ENCODE assay signal across 19 cellular contexts in genomic region chr1:224267922-224268321, GRCh38.
DNase-seq lines count a peak whose midpoint lies in the region; ATAC-seq and TF ChIP-seq lines count a peak whose summit lies in the region.
"Had no signal": no experiment of that assay in that cellular context is flagged by ENCODE, and none has a peak within 500 bp of the region (broad histone marks: within the 10 kb centered on the region; RNA-seq: fewer than 3 reads in every experiment).

No MANE protein-coding gene starts in this region.

- H3K9me3 Mint-ChIP-seq in activated CD8-positive, alpha-beta T cell treated with anti-CD3 and anti-CD28 coated beads, Interleukin-2, amount 10 ng/mL, durations not matched to agents 7 days and 5 days (ENCODE audit: insufficient read depth): no peaks in the 10 kb centered on the region
- H3K9me3 Mint-ChIP-seq in activated CD8-positive, alpha-beta T cell treated with anti-CD3 and anti-CD28 coated beads for 36 hours: no peaks in the 10 kb centered on the region
- H3K9me3 Mint-ChIP-seq: HFFc6 had no signal

- CTCF ChIA-PET in activated CD8-positive, alpha-beta T cell treated with anti-CD3 and anti-CD28 coated beads, Interleukin-2, amount 10 ng/mL, durations not matched to agents 7 days and 5 days (lab: Charles Lee): interaction anchor here (1.2 kb wide), 2 partner anchors 23 to 109 kb away, joined by 3 read pairs; no protein-coding TSS in a partner anchor
- CTCF ChIA-PET in activated CD8-positive, alpha-beta T cell treated with anti-CD3 and anti-CD28 coated beads for 36 hours (lab: Charles Lee): interaction anchor here (2.5 kb wide), 1 partner anchor 152 kb away, joined by 7 read pairs; no protein-coding TSS in a partner anchor
- CTCF ChIA-PET in PC-9 (lab: Charles Lee): interaction anchor here (0.6 kb wide), 1 partner anchor 71 kb away, joined by 5 read pairs; no protein-coding TSS in a partner anchor

- no peaks in the 10 kb centered on the region for H3K9me2 ChIP-seq in PC-9 (ENCODE audit: insufficient read depth)

- H3K27me3 ChIP-seq in PC-9 (ENCODE audit: insufficient read depth, low read depth): no peaks in the 10 kb centered on the region
- no peaks in the 10 kb centered on the region for H3K27me3 ChIP-seq in sigmoid colon
- H3K27me3 ChIP-seq: BE2C, Peyer's patch had no signal

- no peak overlapping the region for H3K27ac Mint-ChIP-seq in activated CD8-positive, alpha-beta T cell treated with anti-CD3 and anti-CD28 coated beads, Interleukin-2, amount 10 ng/mL, durations not matched to agents 7 days and 5 days
- H3K27ac Mint-ChIP-seq in activated CD8-positive, alpha-beta T cell treated with anti-CD3 and anti-CD28 coated beads for 36 hours: no peak overlapping the region
- H3K27ac Mint-ChIP-seq: HFFc6 had no signal

- no peak for TF ChIP-seq CTCF in activated CD8-positive, alpha-beta T cell treated with anti-CD3 and anti-CD28 coated beads for 36 hours (IDR thresholded peaks at IDR 0.05)
- no peak for TF ChIP-seq CTCF in PC-9 (conservative IDR thresholded peaks at IDR 0.05)
- no peak for TF ChIP-seq CTCF in sigmoid colon (IDR thresholded peaks at IDR 0.05)

- H3K79me2 ChIP-seq in PC-9 (ENCODE audit: low read depth): no peaks in the 10 kb centered on the region

- H3K27me3 Mint-ChIP-seq in activated CD8-positive, alpha-beta T cell treated with anti-CD3 and anti-CD28 coated beads, Interleukin-2, amount 10 ng/mL, durations not matched to agents 7 days and 5 days (ENCODE audit: low read depth): no peaks in the 10 kb centered on the region
- H3K27me3 Mint-ChIP-seq in activated CD8-positive, alpha-beta T cell treated with anti-CD3 and anti-CD28 coated beads for 36 hours: no peaks in the 10 kb centered on the region
- H3K27me3 Mint-ChIP-seq: T-helper 17 cell had no signal

- H3K36me3 ChIP-seq in PC-9 (ENCODE audit: low read depth): no peaks in the 10 kb centered on the region
- H3K36me3 ChIP-seq in sigmoid colon: peaks cover 0 to 75% (median 8%) of the 10 kb centered on the region in 4 donors

- H3K4me3 Mint-ChIP-seq in activated CD8-positive, alpha-beta T cell treated with anti-CD3 and anti-CD28 coated beads, Interleukin-2, amount 10 ng/mL, durations not matched to agents 7 days and 5 days: no peak overlapping the region
- no peak overlapping the region for H3K4me3 Mint-ChIP-seq in activated CD8-positive, alpha-beta T cell treated with anti-CD3 and anti-CD28 coated beads for 36 hours
- H3K4me3 Mint-ChIP-seq: HFFc6, T-helper 17 cell had no signal

- no peak overlapping the region for H2AFZ ChIP-seq in PC-9

- H3K4me3 ChIP-seq in PC-9: no peak overlapping the region
- no peak overlapping the region for H3K4me3 ChIP-seq in sigmoid colon
- H3K4me3 ChIP-seq: Peyer's patch had no signal

- POLR2A ChIA-PET in activated CD8-positive, alpha-beta T cell treated with anti-CD3 and anti-CD28 coated beads, Interleukin-2, amount 10 ng/mL, durations not matched to agents 7 days and 5 days (lab: Charles Lee): interaction anchor here (0.7 kb wide), 1 partner anchor 30 kb away, joined by 4 read pairs; no protein-coding TSS in a partner anchor
- POLR2A ChIA-PET in activated CD8-positive, alpha-beta T cell treated with anti-CD3 and anti-CD28 coated beads for 36 hours (lab: Charles Lee): no interaction called here
- POLR2A ChIA-PET in PC-9 (lab: Charles Lee; ENCODE audit: unreplicated experiment): no interaction called here

- no peaks in the 10 kb centered on the region; the same call in 1 of the 2 replicates for H4K20me1 ChIP-seq in PC-9 (ENCODE audit: insufficient read depth)

- peak; percentile 12 for DNase-seq in activated CD8-positive, alpha-beta T cell treated with anti-CD3 and anti-CD28 coated beads, Interleukin-2, amount 10 ng/mL, durations not matched to agents 7 days and 5 days
- no peak for DNase-seq in activated CD8-positive, alpha-beta T cell treated with anti-CD3 and anti-CD28 coated beads for 36 hours
- peak; percentile 23 for DNase-seq in HK-2 (ENCODE audit: unreplicated experiment)
- DNase-seq in PC-9: no peak
- no peak for DNase-seq in sigmoid colon
- DNase-seq: BE2C, DMS 273 treated with DMSO at 0.1 percent for 48 hours, HFFc6, Karpas-422, NCI-H1417 treated with DMSO at 0.1 percent for 48 hours, NCI-H2029, NCI-H345, NCI-H526 treated with DMSO at 0.1 percent for 48 hours, Peyer's patch, SHP77, T-helper 17 cell had no signal

- H3K4me1 ChIP-seq in PC-9 (replicated peaks; ENCODE audit: insufficient read depth): no peaks in the 10 kb centered on the region
- H3K4me1 ChIP-seq in sigmoid colon: no peaks in the 10 kb centered on the region
- H3K4me1 ChIP-seq: Peyer's patch had no signal

- intact Hi-C loops in activated CD8-positive, alpha-beta T cell treated with anti-CD3 and anti-CD28 coated beads for 36 hours (cut with micrococcal nuclease): no loop called here
- intact Hi-C loops in PC-9 (cut with micrococcal nuclease; ENCODE audit: unreplicated experiment) (no loop called here), sigmoid colon (cut with DNase I) (no loop called here)

- H3K36me3 Mint-ChIP-seq in activated CD8-positive, alpha-beta T cell treated with anti-CD3 and anti-CD28 coated beads, Interleukin-2, amount 10 ng/mL, durations not matched to agents 7 days and 5 days (ENCODE audit: low read depth): peaks cover 41% of the 10 kb centered on the region
- peaks cover 19% of the 10 kb centered on the region for H3K36me3 Mint-ChIP-seq in activated CD8-positive, alpha-beta T cell treated with anti-CD3 and anti-CD28 coated beads for 36 hours (ENCODE audit: low read depth)

- ATAC-seq in activated CD8-positive, alpha-beta T cell treated with anti-CD3 and anti-CD28 coated beads, Interleukin-2, amount 10 ng/mL, durations not matched to agents 7 days and 5 days: no peak
- no peak for ATAC-seq in activated CD8-positive, alpha-beta T cell treated with anti-CD3 and anti-CD28 coated beads for 36 hours
- ATAC-seq in GM19324 (IDR thresholded peaks at IDR 0.05; ENCODE audit: low FRiP score, unreplicated experiment) (no peak), HG02571 (IDR thresholded peaks at IDR 0.05; ENCODE audit: unreplicated experiment) (no peak)
- ATAC-seq: HepG2, T-helper 17 cell had no signal

- H3K27ac ChIP-seq in PC-9 (peak overlapping the region; percentile 41; the same call in 1 of the 2 replicates), sigmoid colon (no peak overlapping the region)
- H3K27ac ChIP-seq: Peyer's patch had no signal

- no peak overlapping the region for H3K4me2 ChIP-seq in PC-9

- peaks cover 8% of the 10 kb centered on the region; the same call in 1 of the 2 replicates for H3F3A ChIP-seq in PC-9 (ENCODE audit: insufficient read depth, low read depth)

- WGBS in sigmoid colon, 2 donors: 76 to 85% methylated on average over 4 of the region's 4 CpGs

- no peak for TF ChIP-seq POLR2A in sigmoid colon (IDR thresholded peaks at IDR 0.05)

- no peak for TF ChIP-seq EP300 in sigmoid colon (IDR thresholded peaks at IDR 0.05)

- BruUV-seq in PC-9 (replicated peaks; lab: Mats Ljungman, UMichigan): no TSS peak

- H3K9me3 ChIP-seq in PC-9 (ENCODE audit: insufficient read depth, low read depth) (no peaks in the 10 kb centered on the region), sigmoid colon (no peaks in the 10 kb centered on the region)
- H3K9me3 ChIP-seq: BE2C, Peyer's patch had no signal

- H3K4me1 Mint-ChIP-seq in activated CD8-positive, alpha-beta T cell treated with anti-CD3 and anti-CD28 coated beads, Interleukin-2, amount 10 ng/mL, durations not matched to agents 7 days and 5 days (ENCODE audit: low read depth): peaks cover 30% of the 10 kb centered on the region
- peaks cover 8% of the 10 kb centered on the region for H3K4me1 Mint-ChIP-seq in activated CD8-positive, alpha-beta T cell treated with anti-CD3 and anti-CD28 coated beads for 36 hours (ENCODE audit: low read depth)

Comparison
In these comparisons a context has a peak if more than half of its experiments do, and no peak if none do; other contexts are left out.
1. DNase-seq: peak in activated CD8-positive, alpha-beta T cell treated with anti-CD3 and anti-CD28 coated beads, Interleukin-2, amount 10 ng/mL, durations not matched to agents 7 days and 5 days (single experiment) and HK-2 (single experiment); none in activated CD8-positive, alpha-beta T cell treated with anti-CD3 and anti-CD28 coated beads for 36 hours (single experiment), PC-9 (0 of 2) and sigmoid colon (single experiment).